Comparison of ENCODE assay signal across 29 cellular contexts in genomic region chr5:51024263-51024662, GRCh38.
A peak's percentile ranks its signal among the peaks of the same experiment; 100 is the strongest.
DNase-seq lines count a peak whose midpoint lies in the region; ATAC-seq, FAIRE-seq and TF ChIP-seq lines count a peak whose summit lies in the region.
"Had no signal": no experiment of that assay in that cellular context is flagged by ENCODE, and none has a peak within 500 bp of the region (broad histone marks: within the 10 kb centered on the region; RNA-seq: fewer than 3 reads in every experiment).

No MANE protein-coding gene starts in this region.

- H3K4me3 ChIP-seq in K562 = no peak overlapping the region
- H3K4me3 ChIP-seq: A549; BLaER1; BLaER1 treated with 17β-estradiol and CSF1 and Interleukin-3, amounts not matched to agents 10 nM and 100 nM had no signal

- intact Hi-C loops in K562 (cut with micrococcal nuclease) = no loop called here

- H3K27me3 ChIP-seq in K562 (ENCODE audit: control insufficient read depth in 2 of 2, insufficient read depth in 2 of 2, low read length in 2 of 2) = no peaks in the 10 kb centered on the region
- H3K27me3 ChIP-seq: BE2C; BLaER1; BLaER1 treated with 17β-estradiol and CSF1 and Interleukin-3, amounts not matched to agents 10 nM and 100 nM had no signal

- ATAC-seq in K562 = no peak
- ATAC-seq: A549; CD8-positive, alpha-beta T cell had no signal

- H3K9ac ChIP-seq in K562 (ENCODE audit: insufficient read depth in 1 of 2, low read depth in 2 of 2, low read length in 2 of 2) = no peak overlapping the region
- H3K9ac ChIP-seq: BLaER1; BLaER1 treated with 17β-estradiol and CSF1 and Interleukin-3, amounts not matched to agents 10 nM and 100 nM had no signal

- DNase-seq in K562 (ENCODE audit: extremely low read depth in 1 of 4, low spot score in 3 of 4) = no peak
- no peak for DNase-seq in DMS153 treated with DMSO at 0.1 percent for 48 hours (lab: John Stamatoyannopoulos, UW; ENCODE audit: unreplicated experiment)
- DNase-seq: 8988T; ACHN; AML-193; BE2C; C1 segment of cervical spinal cord; Caco-2; Calu3; CD4-positive, alpha-beta memory T cell; CD4-positive, alpha-beta T cell; CD4-positive, CD25-positive, alpha-beta regulatory T cell; CD8-positive, alpha-beta memory T cell; CD8-positive, alpha-beta T cell; COR-L47; DMS 273 treated with DMSO at 0.1 percent for 48 hours; DMS153; DMS53; DMS79; DMS79 treated with DMSO at 0.1 percent for 48 hours; DND-41; EL had no signal

- no peaks in the 10 kb centered on the region for H3K36me3 ChIP-seq in K562 (ENCODE audit: control insufficient read depth, insufficient read depth, low read length)
- H3K36me3 ChIP-seq: BE2C; BLaER1; BLaER1 treated with 17β-estradiol and CSF1 and Interleukin-3, amounts not matched to agents 10 nM and 100 nM had no signal

- POLR2A ChIA-PET in K562 (lab: Yijun Ruan, JAX) = no interaction called here

- TF ChIP-seq EP300 in K562 (IDR thresholded peaks at IDR 0.05; ENCODE audit: low read length) = no peak

- CTCF ChIA-PET in K562 (lab: Yijun Ruan, JAX; ENCODE audit: low intra/inter-chr PET ratio) = no interaction called here

- no peaks in the 10 kb centered on the region for H3K4me1 ChIP-seq in K562 (replicated peaks in 1 of 2; ENCODE audit: control insufficient read depth in 2 of 2, insufficient read depth in 2 of 2, low read length in 2 of 2)
- H3K4me1 ChIP-seq: A549; BE2C; BLaER1; BLaER1 treated with 17β-estradiol and CSF1 and Interleukin-3, amounts not matched to agents 10 nM and 100 nM; Caco-2 had no signal

- FAIRE-seq in K562 (lab: Jason Lieb, UNC) = no peak
- FAIRE-seq: A204.1, A549, D721Med had no signal

- no peaks in the 10 kb centered on the region for H3K9me1 ChIP-seq in K562 (ENCODE audit: control insufficient read depth, insufficient read depth, low read length)

- no peaks in the 10 kb centered on the region for H3K9me3 ChIP-seq in K562 (replicated peaks; ENCODE audit: control insufficient read depth, insufficient read depth, low read depth, low read length)
- H3K9me3 ChIP-seq: A549; BE2C; BLaER1; BLaER1 treated with 17β-estradiol and CSF1 and Interleukin-3, amounts not matched to agents 10 nM and 100 nM; Caco-2 had no signal

- no peaks in the 10 kb centered on the region for H3K79me2 ChIP-seq in K562 (ENCODE audit: control insufficient read depth, insufficient read depth, low read length)

- BruUV-seq in K562 (replicated peaks; lab: Mats Ljungman, UMichigan) = no TSS peak

- H2AFZ ChIP-seq in K562 (ENCODE audit: low read depth, low read length) = no peak overlapping the region

- in situ Hi-C loops in K562 (cut with MboI) = no loop called here

- TF ChIP-seq CTCF in K562 (IDR thresholded peaks at IDR 0.05 in 2 of 3, conservative IDR thresholded peaks at IDR 0.05 in 1 of 3; ENCODE audit: insufficient read depth in 2 of 3, low read depth in 1 of 3, low read length in 3 of 3) = no peak

- H3K4me2 ChIP-seq in K562 (ENCODE audit: insufficient read depth, low read length) = no peak overlapping the region
- H3K4me2 ChIP-seq: A549; BLaER1; BLaER1 treated with 17β-estradiol and CSF1 and Interleukin-3, amounts not matched to agents 10 nM and 100 nM had no signal

- TF ChIP-seq POLR2A in K562 (conservative IDR thresholded peaks at IDR 0.05) = no peak

- no peak overlapping the region for H3K27ac ChIP-seq in K562 (ENCODE audit: extremely low read depth, low read depth, low read length)
- H3K27ac ChIP-seq: 22Rv1; A549; BLaER1; BLaER1 treated with 17β-estradiol and CSF1 and Interleukin-3, amounts not matched to agents 10 nM and 100 nM; C4-2B had no signal

- H4K20me1 ChIP-seq in K562 (replicated peaks; ENCODE audit: control insufficient read depth, insufficient read depth, low read length) = no peaks in the 10 kb centered on the region
- H4K20me1 ChIP-seq: BLaER1; BLaER1 treated with 17β-estradiol and CSF1 and Interleukin-3, amounts not matched to agents 10 nM and 100 nM had no signal

- no peak for TF ChIP-seq RAD21 in K562 (CRISPR knock-in tag; conservative IDR thresholded peaks at IDR 0.05 in 1 of 2, IDR thresholded peaks at IDR 0.05 in 1 of 2)

TF ChIP-seq in K562, 482 proteins besides CTCF, POLR2A, EP300 and RAD21:
- TF ChIP-seq ZBTB2 (IDR thresholded peaks at IDR 0.05) (0 out of 2 replicates have a peak, but pooled peaks have one; percentile 23), DACH1 (IDR thresholded peaks at IDR 0.05; ENCODE audit: partially characterized antibody) (peak; percentile 91), ZNF79 (CRISPR knock-in tag; IDR thresholded peaks at IDR 0.05; ENCODE audit: low read depth) (no peak)
TF ChIP-seq in K562: peak in this region for 2.
